Comparison of ENCODE assay signal across 9 cellular contexts in the genomic region with DNA sequence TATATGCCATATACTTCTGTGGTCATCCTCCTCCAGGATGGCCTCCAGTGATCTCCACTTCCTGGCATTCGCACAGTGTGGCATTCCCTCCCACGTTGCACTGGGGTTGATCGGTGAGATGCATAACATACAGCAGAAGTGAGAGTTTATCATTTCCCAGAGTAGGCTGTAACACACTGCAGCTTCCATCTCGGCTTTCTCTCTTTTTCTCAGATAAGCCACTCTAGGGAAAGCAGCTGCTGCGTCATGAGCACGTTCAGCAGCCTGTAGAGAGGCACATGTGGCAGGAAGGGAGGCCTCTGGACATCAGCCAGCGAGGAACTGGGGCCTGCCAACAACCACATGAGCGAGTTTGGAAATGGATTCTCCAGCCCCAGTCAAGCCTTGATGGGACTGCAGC.
DNase-seq lines count a peak whose midpoint lies in the region; ATAC-seq and TF ChIP-seq lines count a peak whose summit lies in the region.
"Had no signal": no experiment of that assay in that cellular context is flagged by ENCODE, and none has a peak within 500 bp of the region (broad histone marks: within the 10 kb centered on the region; RNA-seq: fewer than 3 reads in every experiment).

No MANE protein-coding gene starts in this region.

- no peaks in the 10 kb centered on the region for H3K9me3 Mint-ChIP-seq in activated CD8-positive, alpha-beta T cell treated with anti-CD3 and anti-CD28 coated beads for 36 hours

- H3K4me1 Mint-ChIP-seq in activated CD8-positive, alpha-beta T cell treated with anti-CD3 and anti-CD28 coated beads for 36 hours (ENCODE audit: low read depth): no peaks in the 10 kb centered on the region

- DNase-seq in RPMI7951 (ENCODE audit: low read depth) (peak; percentile 13), fibroblast of villous mesenchyme (ENCODE audit: low read depth) (peak; percentile 1), psoas muscle (peak; percentile 64 to 69), iPS-NIHi11 (ENCODE audit: low spot score) (no peak)
- DNase-seq in stimulated activated CD4-positive, alpha-beta T cell treated with anti-CD3 and anti-CD28 coated beads, Interleukin-4, amount 100 ng/mL, for 24 hours: no peak
- no peak for DNase-seq in activated CD8-positive, alpha-beta T cell treated with anti-CD3 and anti-CD28 coated beads for 36 hours
- DNase-seq: effector memory CD8-positive, alpha-beta T cell had no signal

- H3K4me1 ChIP-seq in psoas muscle: peaks cover 10% of the 10 kb centered on the region

- H3K36me3 ChIP-seq in psoas muscle (ENCODE audit: insufficient read depth in 1 of 2, low read depth in 1 of 2): no peaks in the 10 kb centered on the region

- peak; percentile 50 for ATAC-seq in GM21360 (IDR thresholded peaks at IDR 0.05; ENCODE audit: unreplicated experiment)
- ATAC-seq in psoas muscle: peak in 2 of 4 donors; percentile 39 to 56
- ATAC-seq in activated CD8-positive, alpha-beta T cell treated with anti-CD3 and anti-CD28 coated beads for 36 hours: no peak
- no peak for ATAC-seq in GM21381 (IDR thresholded peaks at IDR 0.05; ENCODE audit: unreplicated experiment)
- ATAC-seq: effector memory CD8-positive, alpha-beta T cell had no signal

- no peaks in the 10 kb centered on the region for H3K36me3 Mint-ChIP-seq in activated CD8-positive, alpha-beta T cell treated with anti-CD3 and anti-CD28 coated beads for 36 hours (ENCODE audit: low read depth)

- no peak overlapping the region for H3K27ac Mint-ChIP-seq in activated CD8-positive, alpha-beta T cell treated with anti-CD3 and anti-CD28 coated beads for 36 hours

- H3K9me3 ChIP-seq in psoas muscle: no peaks in the 10 kb centered on the region

- no peaks in the 10 kb centered on the region for H3K27me3 ChIP-seq in psoas muscle (ENCODE audit: insufficient read depth in 3 of 3, low read length in 2 of 3)

- intact Hi-C loops in psoas muscle (cut with DNase I): no loop called here
- intact Hi-C loops in activated CD8-positive, alpha-beta T cell treated with anti-CD3 and anti-CD28 coated beads for 36 hours (cut with micrococcal nuclease): no loop called here

- 7 to 11% (median 8%) methylated on average over 8 of the region's 8 CpGs for WGBS in psoas muscle, 3 donors

- TF ChIP-seq CTCF in fibroblast of villous mesenchyme (IDR thresholded peaks at IDR 0.05; ENCODE audit: insufficient read depth, low read depth, low read length) (no peak), psoas muscle (IDR thresholded peaks at IDR 0.05) (no peak)
- TF ChIP-seq CTCF in activated CD8-positive, alpha-beta T cell treated with anti-CD3 and anti-CD28 coated beads for 36 hours (IDR thresholded peaks at IDR 0.05): no peak

- POLR2A ChIA-PET in activated CD8-positive, alpha-beta T cell treated with anti-CD3 and anti-CD28 coated beads for 36 hours (lab: Charles Lee): no interaction called here

- CTCF ChIA-PET in activated CD8-positive, alpha-beta T cell treated with anti-CD3 and anti-CD28 coated beads for 36 hours (lab: Charles Lee): interaction anchor here (1.0 kb wide), 1 partner anchor 35 kb away, joined by 3 read pairs; no protein-coding TSS in a partner anchor

- H3K4me3 Mint-ChIP-seq in activated CD8-positive, alpha-beta T cell treated with anti-CD3 and anti-CD28 coated beads for 36 hours: no peak overlapping the region
- H3K4me3 Mint-ChIP-seq: effector memory CD8-positive, alpha-beta T cell had no signal

- H3K4me3 ChIP-seq in fibroblast of villous mesenchyme (ENCODE audit: low read depth, low read length): no peak overlapping the region
- no peak overlapping the region for H3K4me3 ChIP-seq in psoas muscle

- no peaks in the 10 kb centered on the region for H3K27me3 Mint-ChIP-seq in activated CD8-positive, alpha-beta T cell treated with anti-CD3 and anti-CD28 coated beads for 36 hours
- H3K27me3 Mint-ChIP-seq: effector memory CD8-positive, alpha-beta T cell had no signal

- peak overlapping the region; percentile 46 for H3K27ac ChIP-seq in psoas muscle

Comparison
In these comparisons a context has a peak if more than half of its experiments do, and no peak if none do; other contexts are left out.
1. DNase-seq: peak in RPMI7951 (single experiment), fibroblast of villous mesenchyme (single experiment) and psoas muscle (2 of 2); none in stimulated activated CD4-positive, alpha-beta T cell treated with anti-CD3 and anti-CD28 coated beads, Interleukin-4, amount 100 ng/mL, for 24 hours (single experiment), iPS-NIHi11 (single experiment) and activated CD8-positive, alpha-beta T cell treated with anti-CD3 and anti-CD28 coated beads for 36 hours (single experiment).